In the genomic region with DNA sequence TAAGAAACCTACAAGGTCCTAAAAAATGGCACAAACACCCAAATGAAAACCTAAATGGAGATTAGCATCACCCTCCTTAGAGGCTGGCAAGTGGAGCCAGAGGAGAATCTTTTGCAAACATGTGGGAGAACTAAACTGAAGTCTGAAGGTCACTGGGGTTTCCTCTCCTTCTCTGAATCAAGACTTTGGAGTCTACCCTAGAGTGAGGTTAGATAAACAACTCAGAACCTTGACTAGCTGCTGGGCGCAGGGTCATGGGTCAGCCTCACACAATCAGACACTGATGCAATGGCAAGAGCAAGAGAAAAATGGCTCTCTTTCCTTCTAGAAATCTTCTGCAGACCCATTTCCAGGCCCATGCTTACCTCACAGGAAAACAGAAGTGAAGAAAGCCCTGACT, we compare ENCODE assay signal across 2 cellular contexts.
TF ChIP-seq lines count a peak whose summit lies in the region.

No MANE protein-coding gene starts in this region.

TF ChIP-seq in IMR-90, 13 proteins besides CTCF, POLR2A, EP300 and RAD21:
- TF ChIP-seq NFE2L2 (IDR thresholded peaks at IDR 0.05; ENCODE audit: low read depth, low read length) (no peak), USF2 (IDR thresholded peaks at IDR 0.05; ENCODE audit: low read depth, low read length) (no peak), CHD1 (IDR thresholded peaks at IDR 0.05; ENCODE audit: low read depth, low read length) (no peak)

TF ChIP-seq in endothelial cell of umbilical vein, 7 proteins besides CTCF, POLR2A, EP300 and RAD21:
- no peak for TF ChIP-seq MAX (IDR thresholded peaks at IDR 0.05; ENCODE audit: insufficient read depth, insufficient read length)
- no peak for TF ChIP-seq EZH2 (IDR thresholded peaks at IDR 0.05; ENCODE audit: borderline replicate concordance, low read depth, low read length, severe bottlenecking)
- TF ChIP-seq MYC (IDR thresholded peaks at IDR 0.05; ENCODE audit: low read depth, low read length), result no peak
- TF ChIP-seq GATA2 (IDR thresholded peaks at IDR 0.05; ENCODE audit: insufficient read depth, insufficient read length, low read depth, low read length), result no peak
